ENCODE assay signal across 21 cellular contexts in genomic region chr10:79193694-79194382, GRCh38.
DNase-seq lines count a peak whose midpoint lies in the region; ATAC-seq, FAIRE-seq and TF ChIP-seq lines count a peak whose summit lies in the region.
"Had no signal": no experiment of that assay in that cellular context is flagged by ENCODE, and none has a peak within 500 bp of the region (broad histone marks: within the 10 kb centered on the region; RNA-seq: fewer than 3 reads in every experiment).

No MANE protein-coding gene starts in this region.

- H2BK20ac ChIP-seq in H1 (ENCODE audit: low read length), result no peak overlapping the region

- no peak overlapping the region for H2BK5ac ChIP-seq in H1 (ENCODE audit: low read depth, low read length)

- no peak overlapping the region for H3K14ac ChIP-seq in H1 (ENCODE audit: insufficient read length)

- no peak overlapping the region for H3K4ac ChIP-seq in H1 (replicated peaks; ENCODE audit: insufficient read length, low read depth, low read length)

- H4K20me1 ChIP-seq in Loucy (ENCODE audit: insufficient read depth, low read length, poor library complexity, severe bottlenecking) (peaks cover 37% of the 10 kb centered on the region), H1 (replicated peaks in 1 of 2; ENCODE audit: control insufficient read depth in 1 of 2, insufficient read depth in 2 of 2, low read length in 2 of 2) (peaks cover 0 to 11% of the 10 kb centered on the region in 2 experiments)

- no peaks in the 10 kb centered on the region for H3K27me3 ChIP-seq in CD8-positive, alpha-beta T cell (ENCODE audit: insufficient read depth, low read length)
- H3K27me3 ChIP-seq in Loucy (ENCODE audit: insufficient read depth, low read length, poor library complexity, severe bottlenecking), result no peaks in the 10 kb centered on the region
- H3K27me3 ChIP-seq in H1 (replicated peaks in 1 of 4; ENCODE audit: control insufficient read depth in 3 of 4, extremely low read depth in 1 of 4, insufficient read depth in 3 of 4, low read length in 3 of 4), result no peaks in the 10 kb centered on the region
- H3K27me3 ChIP-seq: stomach had no signal

- no peaks in the 10 kb centered on the region for H3K23me2 ChIP-seq in H1 (ENCODE audit: low read depth, low read length)

- H3K79me2 ChIP-seq in Loucy (ENCODE audit: insufficient read depth, low read length) (peaks cover 49% of the 10 kb centered on the region; the same call in 1 of the 2 replicates), H1 (ENCODE audit: control insufficient read depth in 1 of 2, insufficient read depth in 2 of 2, low read length in 2 of 2) (no peaks in the 10 kb centered on the region; a peak in 1 of 4 replicates)

- FAIRE-seq in H1 (lab: Jason Lieb, UNC), result no peak
- FAIRE-seq: GM12891 had no signal

- no peaks in the 10 kb centered on the region for H3K9me3 ChIP-seq in CD8-positive, alpha-beta T cell (ENCODE audit: low read length)
- H3K9me3 ChIP-seq in Loucy (ENCODE audit: insufficient read depth, low read depth, low read length), result no peaks in the 10 kb centered on the region
- H3K9me3 ChIP-seq in H1 (ENCODE audit: insufficient read depth in 2 of 2, low read depth in 1 of 2, low read length in 1 of 2), result no peaks in the 10 kb centered on the region
- H3K9me3 ChIP-seq: stomach had no signal

- peak overlapping the region; percentile 62 for H3K9ac ChIP-seq in Loucy (ENCODE audit: low read depth, low read length, poor library complexity, severe bottlenecking)
- H3K9ac ChIP-seq in H1 (replicated peaks in 1 of 4; ENCODE audit: extremely low read depth in 1 of 4, low read depth in 3 of 4, low read length in 3 of 4), result no peak overlapping the region

- H4K5ac ChIP-seq in H1 (ENCODE audit: insufficient read length, low read depth, low read length), result no peak overlapping the region

- TF ChIP-seq CTCF in CD8-positive, alpha-beta T cell (IDR thresholded peaks at IDR 0.05), result no peak
- no peak for TF ChIP-seq CTCF in Loucy (conservative IDR thresholded peaks at IDR 0.05; ENCODE audit: low read length)
- TF ChIP-seq CTCF in H1 (IDR thresholded peaks at IDR 0.05; ENCODE audit: control extremely low read depth in 1 of 3, insufficient read depth in 1 of 3, low read depth in 1 of 3, low read length in 3 of 3), result no peak

- DNase-seq in CD8-positive, alpha-beta T cell, result no peak
- DNase-seq in H1 (ENCODE audit: low read depth in 1 of 2, low spot score in 2 of 2) (no peak), retina (peak; percentile 67), HEK293T (ENCODE audit: extremely low spot score) (no peak), nucleus accumbens (lab: John Stamatoyannopoulos, UW) (no peak), middle frontal gyrus (ENCODE audit: extremely low spot score, low spot score) (no peak), head of caudate nucleus (no peak)
- DNase-seq: activated CD4-positive, CD25-positive, alpha-beta regulatory T cell; activated CD8-positive, alpha-beta T cell treated with anti-CD3 and anti-CD28 coated beads, Interleukin-2, amount 10 ng/mL, durations not matched to agents 7 days and 5 days; activated naive CD8-positive, alpha-beta T cell treated with anti-CD3 and anti-CD28 coated beads for 36 hours; Calu3; foreskin fibroblast; GDM1; left cardiac atrium; NCI-H2081 treated with DMSO at 0.1 percent for 48 hours; SIG-M5; stomach had no signal

- no peak overlapping the region for H2BK120ac ChIP-seq in H1 (replicated peaks; ENCODE audit: low read depth, low read length)

- POLR2A ChIA-PET in CD8-positive, alpha-beta T cell (lab: Charles Lee), result no interaction called here
- POLR2A ChIA-PET in H1 (lab: Charles Lee; ENCODE audit: partially characterized antibody), result no interaction called here
- POLR2A ChIA-PET in HEK293T (lab: Yijun Ruan, JAX), result interaction anchor here (0.6 to 1.6 kb wide), 2 partner anchors 123 to 220 kb away, joined by 3 to 6 read pairs; no protein-coding TSS in a partner anchor

- H3K27me3 Mint-ChIP-seq in CD8-positive, alpha-beta T cell (ENCODE audit: low read depth), result no peaks in the 10 kb centered on the region
- H3K27me3 Mint-ChIP-seq: activated naive CD8-positive, alpha-beta T cell treated with anti-CD3 and anti-CD28 coated beads for 36 hours; dendritic cell treated with granulocyte-macrophage colony-stimulating factor and Interleukin-4, amounts not matched to agents 40 ng/mL and 50 ng/mL, for 4 days had no signal

- H2AK5ac ChIP-seq in H1 (ENCODE audit: low read depth, low read length), result no peak overlapping the region

- H3K4me2 ChIP-seq in Loucy (ENCODE audit: low read depth, low read length, poor library complexity, severe bottlenecking) (no peak overlapping the region), H1 (ENCODE audit: insufficient read depth in 1 of 2, low read depth in 2 of 2, low read length in 2 of 2) (no peak overlapping the region)

- intact Hi-C loops in CD8-positive, alpha-beta T cell (cut with DNase I, micrococcal nuclease), result loop anchor here (2.0 to 10.0 kb wide), 5 partner anchors 255 to 1479 kb away; no protein-coding TSS in a partner anchor
- intact Hi-C loops in head of caudate nucleus (cut with DNase I), result loop anchor here (5.0 to 10.0 kb wide), 4 partner anchors 282 to 979 kb away; no protein-coding TSS in a partner anchor

- no peak overlapping the region for H3K23ac ChIP-seq in H1 (ENCODE audit: insufficient read length)

- no peaks in the 10 kb centered on the region for H3F3A ChIP-seq in Loucy (ENCODE audit: low read depth)

- H3K18ac ChIP-seq in H1 (ENCODE audit: extremely low read depth, low read length), result no peak overlapping the region; the same call in 1 of the 2 replicates

- no peak overlapping the region for H3K27ac ChIP-seq in CD8-positive, alpha-beta T cell (ENCODE audit: low read depth, low read length)
- no peak overlapping the region for H3K27ac ChIP-seq in H1 (ENCODE audit: low read depth, low read length)

- H3K9me3 Mint-ChIP-seq in CD8-positive, alpha-beta T cell, result no peaks in the 10 kb centered on the region
- H3K9me3 Mint-ChIP-seq: activated naive CD8-positive, alpha-beta T cell treated with anti-CD3 and anti-CD28 coated beads for 36 hours; dendritic cell treated with granulocyte-macrophage colony-stimulating factor and Interleukin-4, amounts not matched to agents 40 ng/mL and 50 ng/mL, for 4 days had no signal

- WGBS in H1 (ENCODE audit: extremely low coverage in 1 of 2, insufficient coverage in 1 of 2, insufficient read length in 1 of 2, insufficient replicate concordance in 2 of 2, low coverage in 1 of 2, low lambda C conversion rate in 2 of 2, missing lambda C conversion rate in 1 of 2), 2 experiments, result 87% methylated on average over 14 of the region's 14 CpGs; no CpG with 5 or more reads in 1 of the 2 experiments

- TF ChIP-seq POLR2A in H1 (IDR thresholded peaks at IDR 0.05; ENCODE audit: control extremely low read depth in 1 of 2, low read depth in 2 of 2, low read length in 2 of 2), result no peak

- H3K36me3 ChIP-seq in CD8-positive, alpha-beta T cell (ENCODE audit: insufficient read depth, low read length), result no peaks in the 10 kb centered on the region
- H3K36me3 ChIP-seq in Loucy (ENCODE audit: insufficient read depth, low read length) (peaks cover 43% of the 10 kb centered on the region; the same call in 1 of the 2 replicates), H1 (ENCODE audit: control insufficient read depth in 2 of 4, insufficient read depth in 4 of 4, low read length in 3 of 4) (no peaks in the 10 kb centered on the region)

- peaks cover 4% of the 10 kb centered on the region for H3K4me1 ChIP-seq in CD8-positive, alpha-beta T cell (ENCODE audit: insufficient read depth, low read length)
- H3K4me1 ChIP-seq in Loucy (ENCODE audit: insufficient read depth, low read length, poor library complexity, severe bottlenecking) (peaks cover 33% of the 10 kb centered on the region), H1 (replicated peaks in 1 of 4; ENCODE audit: control insufficient read depth in 3 of 4, insufficient read depth in 4 of 4, low read length in 3 of 4) (peaks cover 0 to 14% (median 5%) of the 10 kb centered on the region in 4 experiments; a peak in 5 of 7 replicates)

- H2BK15ac ChIP-seq in H1 (ENCODE audit: low read length), result 0 out of 2 replicates have a peak overlapping the region, but pooled peaks have one; percentile 61

- no peak for ATAC-seq in CD8-positive, alpha-beta T cell
- ATAC-seq: activated CD8-positive, alpha-beta T cell treated with anti-CD3 and anti-CD28 coated beads, Interleukin-2, amount 10 ng/mL, durations not matched to agents 7 days and 5 days; left cardiac atrium; right cardiac atrium had no signal

- H3K4me3 Mint-ChIP-seq in CD8-positive, alpha-beta T cell, result no peak overlapping the region
- H3K4me3 Mint-ChIP-seq: activated CD8-positive, alpha-beta T cell treated with anti-CD3 and anti-CD28 coated beads, Interleukin-2, amount 10 ng/mL, durations not matched to agents 7 days and 5 days; activated naive CD8-positive, alpha-beta T cell treated with anti-CD3 and anti-CD28 coated beads for 36 hours; dendritic cell treated with granulocyte-macrophage colony-stimulating factor and Interleukin-4, amounts not matched to agents 40 ng/mL and 50 ng/mL, for 4 days had no signal

- TF ChIP-seq EP300 in H1 (IDR thresholded peaks at IDR 0.05; ENCODE audit: borderline replicate concordance in 1 of 2, low read depth in 2 of 2, low read length in 2 of 2), result no peak

- H3K36me3 Mint-ChIP-seq in CD8-positive, alpha-beta T cell, result no peaks in the 10 kb centered on the region
- H3K36me3 Mint-ChIP-seq: activated naive CD8-positive, alpha-beta T cell treated with anti-CD3 and anti-CD28 coated beads for 36 hours had no signal

- H4K91ac ChIP-seq in H1 (replicated peaks; ENCODE audit: insufficient read length, low read length), result no peak overlapping the region

- peak overlapping the region; percentile 2 for H3K27ac Mint-ChIP-seq in CD8-positive, alpha-beta T cell
- H3K27ac Mint-ChIP-seq: activated CD8-positive, alpha-beta T cell treated with anti-CD3 and anti-CD28 coated beads, Interleukin-2, amount 10 ng/mL, durations not matched to agents 7 days and 5 days; activated naive CD8-positive, alpha-beta T cell treated with anti-CD3 and anti-CD28 coated beads for 36 hours; dendritic cell treated with granulocyte-macrophage colony-stimulating factor and Interleukin-4, amounts not matched to agents 40 ng/mL and 50 ng/mL, for 4 days had no signal

- no peaks in the 10 kb centered on the region for H3K9me2 ChIP-seq in Loucy (replicated peaks; ENCODE audit: low read depth, low read length)

- no peak overlapping the region for H2AFZ ChIP-seq in Loucy (ENCODE audit: low read length)
- H2AFZ ChIP-seq in H1 (ENCODE audit: low read length), result no peak overlapping the region

- CTCF ChIA-PET in CD8-positive, alpha-beta T cell (lab: Charles Lee), result interaction anchor here (1.0 to 12.1 kb wide), 13 partner anchors 12 to 1147 kb away, joined by 3 to 204 read pairs (median 10); no protein-coding TSS in a partner anchor
- CTCF ChIA-PET in H1 (lab: Charles Lee; ENCODE audit: partially characterized antibody), result interaction anchor here (1.0 to 14.8 kb wide), 24 partner anchors 9 to 342 kb away, joined by 3 to 396 read pairs (median 11); no protein-coding TSS in a partner anchor
- CTCF ChIA-PET in HEK293T (lab: Yijun Ruan, JAX), result interaction anchor here (1.3 to 1.4 kb wide), 2 partner anchors 9 to 29 kb away, joined by 4 to 7 read pairs; no protein-coding TSS in a partner anchor

- H3K4me1 Mint-ChIP-seq in CD8-positive, alpha-beta T cell (ENCODE audit: low read depth), result no peaks in the 10 kb centered on the region

- H4K8ac ChIP-seq in H1 (ENCODE audit: extremely low read depth, insufficient read depth, low read length), result no peak overlapping the region; the same call in 1 of the 2 replicates

- H2BK12ac ChIP-seq in H1 (ENCODE audit: low read depth, low read length), result no peak overlapping the region

- no peak overlapping the region for H3K56ac ChIP-seq in H1 (replicated peaks; ENCODE audit: insufficient read length, low read depth, low read length)

- H3K4me3 ChIP-seq in CD8-positive, alpha-beta T cell (ENCODE audit: low read depth, low read length), result no peak overlapping the region
- H3K4me3 ChIP-seq in Loucy (ENCODE audit: low read length, poor library complexity, severe bottlenecking) (no peak overlapping the region), H1 (ENCODE audit: extremely low read depth in 1 of 4, insufficient read depth in 2 of 4, low read depth in 3 of 4, low read length in 4 of 4) (no peak overlapping the region)
- H3K4me3 ChIP-seq: stomach had no signal

- no peak for TF ChIP-seq RAD21 in H1 (IDR thresholded peaks at IDR 0.05 in 1 of 2, conservative IDR thresholded peaks at IDR 0.05 in 1 of 2; ENCODE audit: low read depth in 2 of 2, low read length in 2 of 2)

- peaks cover 1% of the 10 kb centered on the region; the same call in 1 of the 2 replicates for H3K79me1 ChIP-seq in H1 (ENCODE audit: low read depth, low read length)
